27 cellular contexts compared by ENCODE assay signal in the genomic region with DNA sequence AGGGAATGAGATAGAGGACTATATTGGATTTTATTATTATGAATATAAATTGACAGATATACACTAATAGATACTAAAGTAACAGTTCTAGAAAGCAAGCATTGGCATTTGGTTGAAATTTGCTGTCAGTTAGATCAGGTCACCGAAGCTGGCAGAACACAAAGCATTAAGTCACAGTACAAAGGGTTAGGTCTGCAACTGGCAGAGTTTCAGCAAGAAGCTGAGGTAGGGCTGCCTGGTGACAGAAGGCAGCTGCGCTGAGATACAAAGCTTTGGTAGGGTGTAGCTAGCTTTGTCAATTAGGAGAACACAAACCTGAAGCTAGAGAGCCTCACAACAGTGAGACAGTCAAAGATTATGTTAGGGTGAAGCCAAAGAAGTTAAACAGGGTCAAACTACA. TPM values are rescaled to one million over a fixed set of nuclear protein-coding genes. Genes with fewer than 3 reads are reported as not detected.
DNase-seq lines count a peak whose midpoint lies in the region; ATAC-seq lines count a peak whose summit lies in the region.
"Had no signal": no experiment of that assay in that cellular context is flagged by ENCODE, and none has a peak within 500 bp of the region (broad histone marks: within the 10 kb centered on the region; RNA-seq: fewer than 3 reads in every experiment).

No MANE protein-coding gene starts in this region.

- H3K27me3 ChIP-seq in mucosa of stomach (ENCODE audit: control insufficient read depth, insufficient read depth, low read length): no peaks in the 10 kb centered on the region
- H3K27me3 ChIP-seq in H7 (ENCODE audit: control insufficient read depth, insufficient read depth, low read length): no peaks in the 10 kb centered on the region; the same call in 1 of the 2 replicates
- H3K27me3 ChIP-seq: dorsolateral prefrontal cortex, gastrocnemius medialis, thyroid gland had no signal

- DNase-seq in NCI-H2107 treated with DMSO at 0.1 percent for 48 hours (lab: John Stamatoyannopoulos, UW; ENCODE audit: unreplicated experiment): peak; percentile 33
- no peak for DNase-seq in NCI-H2107 (lab: John Stamatoyannopoulos, UW)
- DNase-seq in DMS 273 treated with DMSO at 0.1 percent for 48 hours (lab: John Stamatoyannopoulos, UW): peak; percentile 16
- DNase-seq in NCI-H774 (lab: John Stamatoyannopoulos, UW): peak; percentile 34
- DNase-seq in H7: no peak
- DNase-seq in Ammon's horn (ENCODE audit: low spot score): no peak
- DNase-seq: activated CD4-positive, alpha-beta T cell treated with anti-CD3 and anti-CD28 coated beads, Interleukin-2, amount 10 ng/mL, durations not matched to agents 7 days and 5 days; activated gamma-delta T cell treated with Interleukin-2 at 50 U/mL for 16 hours; activated naive CD8-positive, alpha-beta T cell treated with anti-CD3 and anti-CD28 coated beads, Interleukin-2, amount 50 U/mL, for 24 hours; activated T-cell treated with anti-CD3 and anti-CD28 coated beads, Interleukin-2, amount 50 U/mL, for 24 hours; CD4-positive, alpha-beta memory T cell; DMS153; dorsolateral prefrontal cortex; gastrocnemius medialis; hippocampal formation; left cardiac atrium; mesendoderm; naive thymus-derived CD8-positive, alpha-beta T cell; stimulated activated CD4-positive, alpha-beta T cell treated with anti-CD3 and anti-CD28 coated beads, Interleukin-1b, Interleukin-23, amount 100 ng/mL, for 48 hours; stimulated activated CD8-positive, alpha-beta memory T cell treated with anti-CD3 and anti-CD28 coated beads, Interleukin-4, amount 100 ng/mL, for 48 hours; stimulated activated naive CD8-positive, alpha-beta T cell treated with anti-CD3 and anti-CD28 coated beads, Interleukin-15, amount 100 ng/mL, for 72 hours; thyroid gland had no signal

- H3K9ac ChIP-seq in mucosa of stomach (ENCODE audit: low read length): peak overlapping the region; percentile 16

- H3K4me3 ChIP-seq in mucosa of stomach (ENCODE audit: low read length) (no peak overlapping the region), H7 (ENCODE audit: insufficient read depth, low read depth, low read length) (no peak overlapping the region)
- H3K4me3 ChIP-seq: dorsolateral prefrontal cortex, gastrocnemius medialis, K562, skin epidermis, thyroid gland had no signal

- no peaks in the 10 kb centered on the region for H3K9me3 ChIP-seq in mucosa of stomach (ENCODE audit: control insufficient read depth, low read length)
- H3K9me3 ChIP-seq: gastrocnemius medialis, thyroid gland had no signal

- no peaks in the 10 kb centered on the region for H3K36me3 ChIP-seq in mucosa of stomach (ENCODE audit: control insufficient read depth, insufficient read depth, low read length)
- H3K36me3 ChIP-seq in H7 (replicated peaks; ENCODE audit: control insufficient read depth, insufficient read depth, low read length): no peaks in the 10 kb centered on the region
- H3K36me3 ChIP-seq: gastrocnemius medialis, thyroid gland had no signal

- H3K4me1 ChIP-seq in mucosa of stomach (ENCODE audit: control insufficient read depth, insufficient read depth, low read length): no peaks in the 10 kb centered on the region
- H3K4me1 ChIP-seq: gastrocnemius medialis, thyroid gland had no signal

- ATAC-seq in GM18498 (IDR thresholded peaks at IDR 0.05; ENCODE audit: unreplicated experiment): no peak
- ATAC-seq: activated naive CD8-positive, alpha-beta T cell treated with anti-CD3 and anti-CD28 coated beads, Interleukin-2, amount 50 U/mL, for 24 hours; gastrocnemius medialis; K562; left cardiac atrium; naive thymus-derived CD8-positive, alpha-beta T cell; Panc1; stimulated activated naive CD8-positive, alpha-beta T cell treated with anti-CD3 and anti-CD28 coated beads, Interleukin-15, amount 100 ng/mL, for 72 hours had no signal

RNA-seq across cellular contexts. Expression of a gene that starts 6.3 kb away (rescaled TPM):
- total RNA-seq in H7 (2014; rRNA removed; shearing (Covaris generic)): 42.1 and 46.4 TPM in 2 replicates

Comparison
In these comparisons a context has a peak if more than half of its experiments do, and no peak if none do; other contexts are left out.
1. DNase-seq: peak in NCI-H2107 treated with DMSO at 0.1 percent for 48 hours (single experiment), DMS 273 treated with DMSO at 0.1 percent for 48 hours (single experiment) and NCI-H774 (single experiment); none in NCI-H2107 (single experiment), H7 (single experiment) and Ammon's horn (single experiment).